ENCODE assay signal across 22 cellular contexts in genomic region chr16:82954224-82954929, GRCh38.
DNase-seq lines count a peak whose midpoint lies in the region; ATAC-seq and TF ChIP-seq lines count a peak whose summit lies in the region.
"Had no signal": no experiment of that assay in that cellular context is flagged by ENCODE, and none has a peak within 500 bp of the region (broad histone marks: within the 10 kb centered on the region; RNA-seq: fewer than 3 reads in every experiment).

No MANE protein-coding gene starts in this region.

- TF ChIP-seq POLR2A in Peyer's patch (IDR thresholded peaks at IDR 0.05), result no peak

- no peak for ATAC-seq in GM21423 (IDR thresholded peaks at IDR 0.05; ENCODE audit: unreplicated experiment)
- ATAC-seq: activated naive CD4-positive, alpha-beta T cell treated with anti-CD3 and anti-CD28 coated beads, Interleukin-2, amount 50 U/mL, for 72 hours; foreskin keratinocyte; GM12878; PC-3 had no signal

- no peak overlapping the region for H3K27ac ChIP-seq in Peyer's patch
- H3K27ac ChIP-seq: foreskin keratinocyte, hepatocyte, uterus, VCaP had no signal

- peak; percentile 42 for DNase-seq in AG09309 (ENCODE audit: low read depth)
- DNase-seq in H4 (ENCODE audit: low spot score), result peak; percentile 16
- DNase-seq in astrocyte of the cerebellum (ENCODE audit: low read depth), result peak; percentile 42
- DNase-seq in foreskin fibroblast, result peak; percentile 9 to 11
- no peak for DNase-seq in NK-92 treated with Interleukin-12 subunit alpha and Interleukin-12 subunit beta, amount 100 ng/mL, for 24 hours (lab: John Stamatoyannopoulos, UW)
- no peak for DNase-seq in cerebellar cortex (ENCODE audit: low spot score)
- DNase-seq in Peyer's patch, result no peak
- DNase-seq: activated CD4-positive, alpha-beta T cell treated with anti-CD3 and anti-CD28 coated beads, Interleukin-2, amount 10 ng/mL, durations not matched to agents 24 days and 14 days; CD4-positive, alpha-beta memory T cell; foreskin keratinocyte; GF-D8; NCI-H1105 treated with DMSO at 0.1 percent for 48 hours; NCI-H2029 treated with DMSO at 0.1 percent for 48 hours; NCI-H446; PC-3; SIG-M5; uterus had no signal

- H3K27me3 ChIP-seq in Peyer's patch, result no peaks in the 10 kb centered on the region
- H3K27me3 ChIP-seq: foreskin keratinocyte, hepatocyte, uterus had no signal

- TF ChIP-seq CTCF in AG09309 (IDR thresholded peaks at IDR 0.05; ENCODE audit: control insufficient read depth, insufficient read depth, low read depth, low read length, missing control alignments) (no peak), astrocyte of the cerebellum (IDR thresholded peaks at IDR 0.05; ENCODE audit: low read depth, low read length, missing control alignments) (no peak), foreskin fibroblast (IDR thresholded peaks at IDR 0.05; ENCODE audit: low read depth, low read length) (no peak), Peyer's patch (IDR thresholded peaks at IDR 0.05) (no peak)

- H3K4me1 ChIP-seq in Peyer's patch, result no peaks in the 10 kb centered on the region
- H3K4me1 ChIP-seq: foreskin keratinocyte, uterus had no signal

- H3K36me3 ChIP-seq in Peyer's patch, result no peaks in the 10 kb centered on the region
- H3K36me3 ChIP-seq: uterus had no signal

- in situ Hi-C loops in astrocyte of the cerebellum (cut with HindIII; ENCODE audit: low sequenced_read_pairs), result no loop called here

- no peaks in the 10 kb centered on the region for H3K9me3 ChIP-seq in Peyer's patch
- H3K9me3 ChIP-seq: uterus had no signal

- H3K4me3 ChIP-seq in AG09309 (ENCODE audit: control insufficient read depth, low read depth, low read length), result no peak overlapping the region
- no peak overlapping the region for H3K4me3 ChIP-seq in astrocyte of the cerebellum (ENCODE audit: low read depth, low read length)
- no peak overlapping the region for H3K4me3 ChIP-seq in foreskin fibroblast (ENCODE audit: low read depth in 1 of 2, low read length in 2 of 2)
- H3K4me3 ChIP-seq in Peyer's patch, result no peak overlapping the region
- H3K4me3 ChIP-seq: GM12878, hepatocyte, uterus had no signal

Comparison
In these comparisons a context has a peak if more than half of its experiments do, and no peak if none do; other contexts are left out.
1. DNase-seq: peak in AG09309 (single experiment), H4 (single experiment), astrocyte of the cerebellum (single experiment) and foreskin fibroblast (2 of 2); none in NK-92 treated with Interleukin-12 subunit alpha and Interleukin-12 subunit beta, amount 100 ng/mL, for 24 hours (single experiment), cerebellar cortex (single experiment) and Peyer's patch (0 of 3).